In genomic region chr9:12054235-12054634, GRCh38 we compare ENCODE assay signal across 23 cellular contexts.
"Had no signal": no experiment of that assay in that cellular context is flagged by ENCODE, and none has a peak within 500 bp of the region (broad histone marks: within the 10 kb centered on the region; RNA-seq: fewer than 3 reads in every experiment).

No MANE protein-coding gene starts in this region.

- DNase-seq: dermis blood vessel endothelial cell; effector memory CD4-positive, alpha-beta T cell; foreskin fibroblast; gastrocnemius medialis; head of caudate nucleus; left cardiac atrium; left lung; naive thymus-derived CD8-positive, alpha-beta T cell; right lobe of liver; small intestine; stimulated activated CD4-positive, alpha-beta T cell treated with anti-CD3 and anti-CD28 coated beads, Interleukin-15, amount 100 ng/mL, for 24 hours; stimulated activated CD4-positive, alpha-beta T cell treated with anti-CD3 and anti-CD28 coated beads, Interleukin-2, amount 100 ng/mL, for 48 hours; stimulated activated naive B cell treated with anti-CD40 and anti-IgM and Interleukin-4, amounts not matched to agents 10 μg/mL and 1 μg/mL and 100 μg/mL, for 72 hours; upper lobe of left lung had no signal

- H3K36me3 Mint-ChIP-seq: stimulated activated naive B cell treated with anti-CD40 and anti-IgM and Interleukin-4, amounts not matched to agents 10 μg/mL and 1 μg/mL and 100 μg/mL, for 72 hours had no signal

- H3K36me3 ChIP-seq: gastrocnemius medialis, left lung, neutrophil, right lobe of liver, thoracic aorta, tibial nerve, upper lobe of left lung had no signal

- H3K79me2 ChIP-seq: parathyroid adenoma had no signal

- H3K4me1 ChIP-seq: gastrocnemius medialis, left lung, parathyroid adenoma, right lobe of liver, tibial nerve, upper lobe of left lung had no signal

- H3K4me3 Mint-ChIP-seq: naive thymus-derived CD8-positive, alpha-beta T cell; stimulated activated naive B cell treated with anti-CD40 and anti-IgM and Interleukin-4, amounts not matched to agents 10 μg/mL and 1 μg/mL and 100 μg/mL, for 72 hours; stimulated activated naive CD8-positive, alpha-beta T cell treated with anti-CD3 and anti-CD28 coated beads, Interleukin-15, Interleukin-2, amounts not matched to agents 100 ng/mL and 50 ng/mL, for 24 hours had no signal

- H3K27me3 Mint-ChIP-seq: naive thymus-derived CD8-positive, alpha-beta T cell; progenitor cell of endocrine pancreas; stimulated activated naive B cell treated with anti-CD40 and anti-IgM and Interleukin-4, amounts not matched to agents 10 μg/mL and 1 μg/mL and 100 μg/mL, for 72 hours; stimulated activated naive CD8-positive, alpha-beta T cell treated with anti-CD3 and anti-CD28 coated beads, Interleukin-15, Interleukin-2, amounts not matched to agents 100 ng/mL and 50 ng/mL, for 24 hours had no signal

- H3K27ac Mint-ChIP-seq: naive thymus-derived CD8-positive, alpha-beta T cell; progenitor cell of endocrine pancreas; stimulated activated naive B cell treated with anti-CD40 and anti-IgM and Interleukin-4, amounts not matched to agents 10 μg/mL and 1 μg/mL and 100 μg/mL, for 72 hours; stimulated activated naive CD8-positive, alpha-beta T cell treated with anti-CD3 and anti-CD28 coated beads, Interleukin-15, Interleukin-2, amounts not matched to agents 100 ng/mL and 50 ng/mL, for 24 hours had no signal

- H3K9me3 ChIP-seq: gastrocnemius medialis, right lobe of liver had no signal

- H3K9ac ChIP-seq: parathyroid adenoma had no signal

- H3K27me3 ChIP-seq: gastrocnemius medialis, left lung, neutrophil, right lobe of liver, tibial nerve, upper lobe of left lung had no signal

- H3K27ac ChIP-seq: coronary artery, epithelial cell of prostate, gastrocnemius medialis, left lung, neutrophil, parathyroid adenoma, right lobe of liver, thoracic aorta, tibial nerve, upper lobe of left lung had no signal

- ATAC-seq: esophagus mucosa; gastrocnemius medialis; left cardiac atrium; left lung; naive thymus-derived CD8-positive, alpha-beta T cell; right lobe of liver; stimulated activated naive B cell treated with anti-CD40 and anti-IgM and Interleukin-4, amounts not matched to agents 10 μg/mL and 1 μg/mL and 100 μg/mL, for 72 hours had no signal

- H3K4me3 ChIP-seq: coronary artery, gastrocnemius medialis, left lung, right lobe of liver, thoracic aorta, tibial nerve, upper lobe of left lung had no signal

- H3K4me1 Mint-ChIP-seq: naive thymus-derived CD8-positive, alpha-beta T cell; stimulated activated naive B cell treated with anti-CD40 and anti-IgM and Interleukin-4, amounts not matched to agents 10 μg/mL and 1 μg/mL and 100 μg/mL, for 72 hours had no signal
